23 cellular contexts compared by ENCODE assay signal in the genomic region with DNA sequence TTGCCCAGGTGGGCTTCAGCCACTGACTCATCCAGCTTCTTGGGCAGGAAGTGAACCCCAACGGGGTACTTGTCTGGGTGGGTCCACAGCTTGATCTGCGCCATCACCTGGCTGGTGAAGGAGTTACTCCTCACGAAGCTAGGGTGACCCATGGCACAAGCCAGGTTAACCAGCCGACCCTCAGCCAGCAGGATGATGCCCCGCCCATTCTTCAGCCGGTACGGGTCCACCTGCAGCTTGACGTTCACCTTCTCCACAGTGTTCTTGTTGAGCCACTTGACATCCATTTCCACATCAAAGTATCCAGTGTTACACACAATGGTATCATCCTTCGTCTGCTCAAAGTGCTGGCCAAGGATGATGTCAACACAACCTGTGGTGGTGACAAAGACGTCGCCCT.
DNase-seq lines count a peak whose midpoint lies in the region; ATAC-seq, FAIRE-seq and TF ChIP-seq lines count a peak whose summit lies in the region.
"Had no signal": no experiment of that assay in that cellular context is flagged by ENCODE, and none has a peak within 500 bp of the region (broad histone marks: within the 10 kb centered on the region; RNA-seq: fewer than 3 reads in every experiment).

No MANE protein-coding gene starts in this region.

- H3K9me3 Mint-ChIP-seq in naive thymus-derived CD4-positive, alpha-beta T cell, result peaks cover 0 to 7% (median 0%) of the 10 kb centered on the region in 11 donors
- no peaks in the 10 kb centered on the region for H3K9me3 Mint-ChIP-seq in stimulated activated memory B cell treated with anti-CD40 and anti-IgM and Interleukin-4, amounts not matched to agents 10 μg/mL and 1 μg/mL and 100 μg/mL, for 72 hours
- H3K9me3 Mint-ChIP-seq: CD4-positive, alpha-beta T cell had no signal

- ATAC-seq in naive thymus-derived CD4-positive, alpha-beta T cell, result peak; percentile 18
- peak; percentile 22 for ATAC-seq in stimulated activated memory B cell treated with anti-CD40 and anti-IgM and Interleukin-4, amounts not matched to agents 10 μg/mL and 1 μg/mL and 100 μg/mL, for 72 hours
- ATAC-seq: A549 had no signal

- DNase-seq in HTR-8/SVneo (ENCODE audit: insufficient read length, low spot score) (no peak), bronchial epithelial cell (ENCODE audit: low read depth) (no peak), NCI-H2227 treated with DMSO at 0.1 percent for 48 hours (lab: John Stamatoyannopoulos, UW) (no peak), G401 (ENCODE audit: low spot score) (no peak), NCI-H1436 treated with DMSO at 0.1 percent for 48 hours (lab: John Stamatoyannopoulos, UW) (no peak)
- no peak for DNase-seq in naive thymus-derived CD4-positive, alpha-beta T cell
- DNase-seq: 8988T; ACHN; AML-193; BE2C; CD4-positive, alpha-beta T cell; CD8-positive, alpha-beta memory T cell; DMS53; DMS79 treated with DMSO at 0.1 percent for 48 hours; GOT3; H7; HCEC 1CT had no signal

- H3K36me3 ChIP-seq in bronchial epithelial cell (ENCODE audit: control insufficient read depth, insufficient read depth, low read length), result no peaks in the 10 kb centered on the region
- no peaks in the 10 kb centered on the region for H3K36me3 ChIP-seq in naive thymus-derived CD4-positive, alpha-beta T cell (ENCODE audit: control insufficient read depth in 2 of 3, insufficient read depth in 3 of 3, low read length in 3 of 3)
- H3K36me3 ChIP-seq: BE2C; BLaER1 treated with 17β-estradiol and CSF1 and Interleukin-3, amounts not matched to agents 10 nM and 100 nM had no signal

- no peak overlapping the region for H3K4me3 ChIP-seq in bronchial epithelial cell (ENCODE audit: low read depth, low read length)
- no peak overlapping the region for H3K4me3 ChIP-seq in naive thymus-derived CD4-positive, alpha-beta T cell (ENCODE audit: low read length)
- H3K4me3 ChIP-seq: A549; BLaER1 treated with 17β-estradiol and CSF1 and Interleukin-3, amounts not matched to agents 10 nM and 100 nM had no signal

- H3K27me3 Mint-ChIP-seq in naive thymus-derived CD4-positive, alpha-beta T cell, result no peaks in the 10 kb centered on the region
- H3K27me3 Mint-ChIP-seq in stimulated activated memory B cell treated with anti-CD40 and anti-IgM and Interleukin-4, amounts not matched to agents 10 μg/mL and 1 μg/mL and 100 μg/mL, for 72 hours, result no peaks in the 10 kb centered on the region
- H3K27me3 Mint-ChIP-seq: CD4-positive, alpha-beta T cell; CD8-positive, alpha-beta memory T cell had no signal

- no peaks in the 10 kb centered on the region for H3K9me3 ChIP-seq in naive thymus-derived CD4-positive, alpha-beta T cell (ENCODE audit: control insufficient read depth in 2 of 3, low read length in 3 of 3)
- H3K9me3 ChIP-seq: A549, BE2C had no signal

- no peaks in the 10 kb centered on the region for H3K36me3 Mint-ChIP-seq in naive thymus-derived CD4-positive, alpha-beta T cell
- H3K36me3 Mint-ChIP-seq in stimulated activated memory B cell treated with anti-CD40 and anti-IgM and Interleukin-4, amounts not matched to agents 10 μg/mL and 1 μg/mL and 100 μg/mL, for 72 hours, result no peaks in the 10 kb centered on the region
- H3K36me3 Mint-ChIP-seq: CD14-positive monocyte; CD8-positive, alpha-beta memory T cell had no signal

- no peak overlapping the region for H3K27ac ChIP-seq in naive thymus-derived CD4-positive, alpha-beta T cell (ENCODE audit: low read depth, low read length)
- H3K27ac ChIP-seq: A549; BLaER1 treated with 17β-estradiol and CSF1 and Interleukin-3, amounts not matched to agents 10 nM and 100 nM had no signal

- H3K4me1 Mint-ChIP-seq in naive thymus-derived CD4-positive, alpha-beta T cell, result no peaks in the 10 kb centered on the region
- H3K4me1 Mint-ChIP-seq in stimulated activated memory B cell treated with anti-CD40 and anti-IgM and Interleukin-4, amounts not matched to agents 10 μg/mL and 1 μg/mL and 100 μg/mL, for 72 hours, result no peaks in the 10 kb centered on the region
- H3K4me1 Mint-ChIP-seq: CD14-positive monocyte; CD8-positive, alpha-beta memory T cell had no signal

- TF ChIP-seq CTCF in bronchial epithelial cell (IDR thresholded peaks at IDR 0.05; ENCODE audit: insufficient read depth, low read length, severe bottlenecking), result no peak

- in situ Hi-C loops in G401 (cut with HindIII; ENCODE audit: low sequenced_read_pairs), result no loop called here

- no peak overlapping the region for H3K27ac Mint-ChIP-seq in naive thymus-derived CD4-positive, alpha-beta T cell
- no peak overlapping the region for H3K27ac Mint-ChIP-seq in stimulated activated memory B cell treated with anti-CD40 and anti-IgM and Interleukin-4, amounts not matched to agents 10 μg/mL and 1 μg/mL and 100 μg/mL, for 72 hours
- H3K27ac Mint-ChIP-seq: CD14-positive monocyte; CD4-positive, alpha-beta T cell; CD8-positive, alpha-beta memory T cell had no signal

- H3K4me3 Mint-ChIP-seq in naive thymus-derived CD4-positive, alpha-beta T cell, result no peak overlapping the region
- H3K4me3 Mint-ChIP-seq in stimulated activated memory B cell treated with anti-CD40 and anti-IgM and Interleukin-4, amounts not matched to agents 10 μg/mL and 1 μg/mL and 100 μg/mL, for 72 hours, result no peak overlapping the region
- H3K4me3 Mint-ChIP-seq: CD14-positive monocyte; CD4-positive, alpha-beta T cell; CD8-positive, alpha-beta memory T cell had no signal

- H3K4me1 ChIP-seq in naive thymus-derived CD4-positive, alpha-beta T cell (ENCODE audit: control insufficient read depth in 2 of 2, insufficient read depth in 2 of 2, low read length in 2 of 2), result no peaks in the 10 kb centered on the region
- H3K4me1 ChIP-seq: A549; BE2C; BLaER1 treated with 17β-estradiol and CSF1 and Interleukin-3, amounts not matched to agents 10 nM and 100 nM had no signal

- intact Hi-C loops in naive thymus-derived CD4-positive, alpha-beta T cell (cut with micrococcal nuclease), result no loop called here

- POLR2A ChIA-PET in naive thymus-derived CD4-positive, alpha-beta T cell (lab: Charles Lee), result no interaction called here

- FAIRE-seq in HTR-8/SVneo (lab: Jason Lieb, UNC) (peak; percentile 20), bronchial epithelial cell (lab: Jason Lieb, UNC) (peak; percentile 70)
- FAIRE-seq: A549, G401.6, GM12892 had no signal

- CTCF ChIA-PET in naive thymus-derived CD4-positive, alpha-beta T cell (lab: Charles Lee), result no interaction called here

- no peaks in the 10 kb centered on the region for H3K27me3 ChIP-seq in bronchial epithelial cell (ENCODE audit: control insufficient read depth, insufficient read depth, low read length)
- H3K27me3 ChIP-seq in naive thymus-derived CD4-positive, alpha-beta T cell (ENCODE audit: control insufficient read depth in 2 of 2, insufficient read depth in 2 of 2, low read length in 2 of 2), result no peaks in the 10 kb centered on the region
- H3K27me3 ChIP-seq: BE2C; BLaER1 treated with 17β-estradiol and CSF1 and Interleukin-3, amounts not matched to agents 10 nM and 100 nM had no signal
